9 cellular contexts compared by ENCODE assay signal in the genomic region with DNA sequence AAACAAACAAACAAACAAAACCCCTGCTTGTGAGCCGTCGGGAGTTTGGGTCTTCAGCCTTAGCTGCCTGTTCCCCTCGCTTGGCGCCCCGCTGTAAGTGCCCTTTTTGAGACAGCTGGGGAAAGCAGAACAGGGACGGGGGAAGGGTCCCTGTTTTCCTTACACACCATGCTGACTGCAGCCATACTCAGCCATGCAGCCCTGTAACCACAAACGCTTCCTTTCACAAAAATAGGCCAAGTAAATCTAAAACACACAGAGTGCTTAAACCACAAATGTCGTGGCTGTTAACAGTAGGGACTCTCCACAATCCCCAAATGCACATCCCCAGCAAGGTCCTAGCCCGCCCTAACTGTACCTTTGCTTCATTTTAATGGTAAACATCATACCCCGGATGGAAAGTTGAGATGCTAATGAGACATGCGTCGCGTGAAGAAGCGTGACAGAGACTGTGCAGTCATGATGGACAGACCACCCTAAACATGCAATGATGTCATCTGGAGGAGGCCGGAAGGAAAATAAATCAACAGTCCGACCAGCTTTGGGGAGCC.
DNase-seq lines count a peak whose midpoint lies in the region; ATAC-seq, FAIRE-seq and TF ChIP-seq lines count a peak whose summit lies in the region.
"Had no signal": no experiment of that assay in that cellular context is flagged by ENCODE, and none has a peak within 500 bp of the region (broad histone marks: within the 10 kb centered on the region; RNA-seq: fewer than 3 reads in every experiment).

No MANE protein-coding gene starts in this region.

- peaks cover 49% of the 10 kb centered on the region for H3K4me1 Mint-ChIP-seq in activated CD4-positive, alpha-beta memory T cell treated with anti-CD3 and anti-CD28 coated beads for 36 hours (ENCODE audit: low read depth)
- H3K4me1 Mint-ChIP-seq in natural killer cell, result peaks cover 14 to 28% of the 10 kb centered on the region in 2 donors

- intact Hi-C loops in activated CD4-positive, alpha-beta memory T cell treated with anti-CD3 and anti-CD28 coated beads for 36 hours (cut with micrococcal nuclease), result no loop called here
- intact Hi-C loops in natural killer cell (cut with micrococcal nuclease), result no loop called here
- intact Hi-C loops in head of caudate nucleus (cut with DNase I), result no loop called here

- H3K4me3 Mint-ChIP-seq in activated CD4-positive, alpha-beta memory T cell treated with anti-CD3 and anti-CD28 coated beads for 36 hours, result peak overlapping the region; percentile 35
- H3K4me3 Mint-ChIP-seq in natural killer cell, result peak overlapping the region; percentile 82

- no peaks in the 10 kb centered on the region for H3K36me3 Mint-ChIP-seq in activated CD4-positive, alpha-beta memory T cell treated with anti-CD3 and anti-CD28 coated beads for 36 hours
- H3K36me3 Mint-ChIP-seq in natural killer cell, result no peaks in the 10 kb centered on the region

- H3K9me3 ChIP-seq in osteoblast (ENCODE audit: low read depth, low read length), result no peaks in the 10 kb centered on the region

- H3K79me2 ChIP-seq in osteoblast (ENCODE audit: insufficient read depth, low read length), result no peaks in the 10 kb centered on the region

- FAIRE-seq in GM12891 (lab: Jason Lieb, UNC), result peak; percentile 93
- FAIRE-seq: keratinocyte had no signal

- H3K36me3 ChIP-seq in osteoblast (ENCODE audit: insufficient read depth, low read length), result no peaks in the 10 kb centered on the region

- H3K27ac ChIP-seq in coronary artery (no peak overlapping the region), osteoblast (ENCODE audit: low read depth, low read length) (no peak overlapping the region)

- no peaks in the 10 kb centered on the region for H4K20me1 ChIP-seq in osteoblast (ENCODE audit: insufficient read depth, low read length)

- H2AFZ ChIP-seq in osteoblast (ENCODE audit: low read length), result no peak overlapping the region

- DNase-seq in GM12891 (ENCODE audit: insufficient read length, low spot score) (peak; percentile 44), natural killer cell (peak; percentile 42), coronary artery (ENCODE audit: low spot score) (no peak), osteoblast (ENCODE audit: insufficient read length, low spot score, missing footprints) (no peak), head of caudate nucleus (no peak), 8988T (no peak)
- DNase-seq in activated CD4-positive, alpha-beta memory T cell treated with anti-CD3 and anti-CD28 coated beads for 36 hours, result peak; percentile 74

- POLR2A ChIA-PET in activated CD4-positive, alpha-beta memory T cell treated with anti-CD3 and anti-CD28 coated beads for 36 hours (lab: Charles Lee), result no interaction called here

- peak overlapping the region; percentile 75 for H3K27ac Mint-ChIP-seq in activated CD4-positive, alpha-beta memory T cell treated with anti-CD3 and anti-CD28 coated beads for 36 hours
- peak overlapping the region; percentile 74 to 89 for H3K27ac Mint-ChIP-seq in natural killer cell

- TF ChIP-seq CTCF in natural killer cell (IDR thresholded peaks at IDR 0.05) (no peak), coronary artery (IDR thresholded peaks at IDR 0.05) (no peak), osteoblast (IDR thresholded peaks at IDR 0.05; ENCODE audit: extremely low read depth, low read depth, low read length) (no peak)

- ATAC-seq in HG03354 (IDR thresholded peaks at IDR 0.05; ENCODE audit: poor library complexity, severe bottlenecking, unreplicated experiment), result peak; percentile 57
- ATAC-seq in natural killer cell, result peak; percentile 91 to 94 (median 93)

- CTCF ChIA-PET in activated CD4-positive, alpha-beta memory T cell treated with anti-CD3 and anti-CD28 coated beads for 36 hours (lab: Charles Lee), result interaction anchor here (1.2 to 1.3 kb wide), 2 partner anchors 14 to 89 kb away, joined by 3 to 4 read pairs; no protein-coding TSS in a partner anchor

- no peak overlapping the region for H3K4me2 ChIP-seq in osteoblast (ENCODE audit: insufficient read depth, low read length)

- H3K27me3 ChIP-seq in osteoblast (ENCODE audit: insufficient read depth, low read length), result peaks cover 17% of the 10 kb centered on the region

- H3K4me1 ChIP-seq in osteoblast (ENCODE audit: insufficient read depth, low read length), result peaks cover 11% of the 10 kb centered on the region

- H3K27me3 Mint-ChIP-seq in activated CD4-positive, alpha-beta memory T cell treated with anti-CD3 and anti-CD28 coated beads for 36 hours, result no peaks in the 10 kb centered on the region
- H3K27me3 Mint-ChIP-seq in natural killer cell (ENCODE audit: low read depth in 2 of 2), result no peaks in the 10 kb centered on the region

- no peak; the same call in 1 of the 2 replicates for TF ChIP-seq POLR2A in GM12891 (IDR thresholded peaks at IDR 0.05; ENCODE audit: low read depth, low read length)

- no peaks in the 10 kb centered on the region for H3K9me3 Mint-ChIP-seq in activated CD4-positive, alpha-beta memory T cell treated with anti-CD3 and anti-CD28 coated beads for 36 hours
- no peaks in the 10 kb centered on the region for H3K9me3 Mint-ChIP-seq in natural killer cell

- no peak overlapping the region for H3K4me3 ChIP-seq in coronary artery
- no peak overlapping the region for H3K4me3 ChIP-seq in osteoblast (ENCODE audit: insufficient read depth, low read length)

TF ChIP-seq in GM12891, 5 proteins besides CTCF, POLR2A, EP300 and RAD21:
- TF ChIP-seq POLR2AphosphoS5 (IDR thresholded peaks at IDR 0.05; ENCODE audit: low read depth, low read length) (no peak), TAF1 (IDR thresholded peaks at IDR 0.05; ENCODE audit: low read depth, low read length) (0 out of 2 replicates have a peak, but pooled peaks have one; percentile 23), POU2F2 (IDR thresholded peaks at IDR 0.05; ENCODE audit: low read depth, low read length) (no peak), SPI1 (IDR thresholded peaks at IDR 0.05; ENCODE audit: low read depth, low read length) (peak; percentile 51), PAX5 (IDR thresholded peaks at IDR 0.05; ENCODE audit: insufficient read depth, low read length, severe bottlenecking) (no peak)

Comparison
In these comparisons a context has a peak if more than half of its experiments do, and no peak if none do; other contexts are left out.
1. DNase-seq: peak in GM12891 (single experiment), activated CD4-positive, alpha-beta memory T cell treated with anti-CD3 and anti-CD28 coated beads for 36 hours (single experiment) and natural killer cell (single experiment); none in coronary artery (single experiment), osteoblast (single experiment), head of caudate nucleus (0 of 42) and 8988T (single experiment).